8 cellular contexts compared by ENCODE assay signal in the genomic region with DNA sequence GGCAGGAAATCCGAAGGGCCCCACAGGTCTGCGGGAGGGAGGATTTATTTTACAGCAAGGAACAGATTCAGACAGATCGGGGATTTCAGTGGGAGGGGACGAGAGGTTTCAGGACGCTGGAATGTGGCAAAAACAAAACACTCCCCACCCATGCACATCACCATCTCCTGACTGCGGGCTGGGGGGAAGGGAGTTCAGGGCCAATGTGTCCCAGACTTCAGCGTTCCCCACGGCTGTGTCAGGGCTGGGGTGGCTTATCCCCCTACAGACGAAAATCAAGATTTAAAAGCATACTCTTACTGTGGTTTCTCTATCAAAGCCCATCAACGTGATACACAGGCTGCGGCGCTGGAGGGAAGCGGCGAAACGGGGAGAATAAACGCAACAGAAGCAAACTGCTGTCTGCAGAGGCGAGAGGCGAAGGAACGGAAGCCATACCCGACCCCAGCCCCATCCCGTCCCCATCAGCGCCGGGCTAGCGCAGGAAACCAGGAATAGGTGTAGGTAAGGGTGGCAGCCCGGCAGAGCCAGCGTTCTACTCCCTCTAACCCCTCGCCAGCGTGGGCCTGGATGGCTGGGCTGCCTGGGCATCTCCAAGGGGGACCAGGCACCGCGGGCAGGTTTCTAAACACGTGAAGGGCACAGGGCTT. TPM values are rescaled to one million over a fixed set of nuclear protein-coding genes. Genes with fewer than 3 reads are reported as not detected.
DNase-seq lines count a peak whose midpoint lies in the region; ATAC-seq lines count a peak whose summit lies in the region.

No MANE protein-coding gene starts in this region.

- peaks cover 54% of the 10 kb centered on the region for H3K27me3 Mint-ChIP-seq in activated T-cell treated with anti-CD3 and anti-CD28 coated beads, Interleukin-2, amount 50 U/mL, for 72 hours (ENCODE audit: low read depth)
- peaks cover 76% of the 10 kb centered on the region for H3K27me3 Mint-ChIP-seq in activated naive CD8-positive, alpha-beta T cell treated with anti-CD3 and anti-CD28 coated beads, Interleukin-2, amount 50 U/mL, for 24 hours
- peaks cover 12 to 29% (median 18%) of the 10 kb centered on the region in 3 donors for H3K27me3 Mint-ChIP-seq in immature natural killer cell (ENCODE audit: low read depth in 3 of 3)
- peaks cover 82% of the 10 kb centered on the region for H3K27me3 Mint-ChIP-seq in activated naive CD4-positive, alpha-beta T cell treated with anti-CD3 and anti-CD28 coated beads, Interleukin-2, amount 10 ng/mL, durations not matched to agents 7 days and 5 days

- H3K27ac Mint-ChIP-seq in activated T-cell treated with anti-CD3 and anti-CD28 coated beads, Interleukin-2, amount 50 U/mL, for 72 hours, result no peak overlapping the region
- H3K27ac Mint-ChIP-seq in activated naive CD8-positive, alpha-beta T cell treated with anti-CD3 and anti-CD28 coated beads, Interleukin-2, amount 50 U/mL, for 24 hours, result no peak overlapping the region
- H3K27ac Mint-ChIP-seq in immature natural killer cell, result no peak overlapping the region
- H3K27ac Mint-ChIP-seq in activated naive CD4-positive, alpha-beta T cell treated with anti-CD3 and anti-CD28 coated beads, Interleukin-2, amount 10 ng/mL, durations not matched to agents 7 days and 5 days, result no peak overlapping the region

- no peak for DNase-seq in activated T-cell treated with anti-CD3 and anti-CD28 coated beads, Interleukin-2, amount 50 U/mL, for 72 hours
- no peak for DNase-seq in activated T-cell treated with anti-CD3 and anti-CD28 coated beads for 4 hours
- DNase-seq in activated naive CD8-positive, alpha-beta T cell treated with anti-CD3 and anti-CD28 coated beads, Interleukin-2, amount 50 U/mL, for 24 hours, result no peak
- peak; percentile 30 for DNase-seq in iPS-NIHi11 (ENCODE audit: low spot score)
- DNase-seq in immature natural killer cell, result no peak
- no peak for DNase-seq in activated naive CD4-positive, alpha-beta T cell treated with anti-CD3 and anti-CD28 coated beads, Interleukin-2, amount 10 ng/mL, durations not matched to agents 7 days and 5 days
- DNase-seq in NOMO-1 treated with DMSO at 0.1 percent for 48 hours (lab: John Stamatoyannopoulos, UW; ENCODE audit: unreplicated experiment), result no peak

- no peak for ATAC-seq in activated T-cell treated with anti-CD3 and anti-CD28 coated beads, Interleukin-2, amount 50 U/mL, for 72 hours (replicated peaks in 1 of 2)
- no peak for ATAC-seq in activated naive CD8-positive, alpha-beta T cell treated with anti-CD3 and anti-CD28 coated beads, Interleukin-2, amount 50 U/mL, for 24 hours

- H3K9me3 Mint-ChIP-seq in activated T-cell treated with anti-CD3 and anti-CD28 coated beads, Interleukin-2, amount 50 U/mL, for 72 hours, result peaks cover 0 to 1% of the 10 kb centered on the region in 2 donors
- peaks cover 4% of the 10 kb centered on the region for H3K9me3 Mint-ChIP-seq in activated naive CD8-positive, alpha-beta T cell treated with anti-CD3 and anti-CD28 coated beads, Interleukin-2, amount 50 U/mL, for 24 hours
- peaks cover 8 to 33% (median 18%) of the 10 kb centered on the region in 6 donors for H3K9me3 Mint-ChIP-seq in immature natural killer cell
- no peaks in the 10 kb centered on the region for H3K9me3 Mint-ChIP-seq in activated naive CD4-positive, alpha-beta T cell treated with anti-CD3 and anti-CD28 coated beads, Interleukin-2, amount 10 ng/mL, durations not matched to agents 7 days and 5 days

- H3K4me1 Mint-ChIP-seq in activated T-cell treated with anti-CD3 and anti-CD28 coated beads, Interleukin-2, amount 50 U/mL, for 72 hours (ENCODE audit: low read depth), result peaks cover 6% of the 10 kb centered on the region
- H3K4me1 Mint-ChIP-seq in activated naive CD8-positive, alpha-beta T cell treated with anti-CD3 and anti-CD28 coated beads, Interleukin-2, amount 50 U/mL, for 24 hours, result peaks cover 13% of the 10 kb centered on the region
- no peaks in the 10 kb centered on the region for H3K4me1 Mint-ChIP-seq in immature natural killer cell
- peaks cover 16% of the 10 kb centered on the region for H3K4me1 Mint-ChIP-seq in activated naive CD4-positive, alpha-beta T cell treated with anti-CD3 and anti-CD28 coated beads, Interleukin-2, amount 10 ng/mL, durations not matched to agents 7 days and 5 days

- CTCF ChIA-PET in activated naive CD4-positive, alpha-beta T cell treated with anti-CD3 and anti-CD28 coated beads, Interleukin-2, amount 10 ng/mL, durations not matched to agents 7 days and 5 days (lab: Charles Lee), result no interaction called here

- H3K27ac ChIP-seq in temporal lobe (ENCODE audit: low read depth, low read length), result peak overlapping the region; percentile 20

- H3K4me3 Mint-ChIP-seq in activated T-cell treated with anti-CD3 and anti-CD28 coated beads, Interleukin-2, amount 50 U/mL, for 72 hours, result peak overlapping the region; percentile 31 to 64
- peak overlapping the region; percentile 21 for H3K4me3 Mint-ChIP-seq in activated naive CD8-positive, alpha-beta T cell treated with anti-CD3 and anti-CD28 coated beads, Interleukin-2, amount 50 U/mL, for 24 hours
- H3K4me3 Mint-ChIP-seq in immature natural killer cell, result no peak overlapping the region
- H3K4me3 Mint-ChIP-seq in activated naive CD4-positive, alpha-beta T cell treated with anti-CD3 and anti-CD28 coated beads, Interleukin-2, amount 10 ng/mL, durations not matched to agents 7 days and 5 days, result no peak overlapping the region

- H3K36me3 Mint-ChIP-seq in activated T-cell treated with anti-CD3 and anti-CD28 coated beads, Interleukin-2, amount 50 U/mL, for 72 hours (ENCODE audit: insufficient read depth in 2 of 2), result peaks cover 2 to 5% of the 10 kb centered on the region in 2 donors
- peaks cover 2% of the 10 kb centered on the region for H3K36me3 Mint-ChIP-seq in activated naive CD8-positive, alpha-beta T cell treated with anti-CD3 and anti-CD28 coated beads, Interleukin-2, amount 50 U/mL, for 24 hours (ENCODE audit: low read depth)
- peaks cover 0 to 8% (median 4%) of the 10 kb centered on the region in 3 donors for H3K36me3 Mint-ChIP-seq in immature natural killer cell
- peaks cover 2% of the 10 kb centered on the region for H3K36me3 Mint-ChIP-seq in activated naive CD4-positive, alpha-beta T cell treated with anti-CD3 and anti-CD28 coated beads, Interleukin-2, amount 10 ng/mL, durations not matched to agents 7 days and 5 days

RNA-seq across cellular contexts. Expression of a gene that starts 2.7 kb away (rescaled TPM):
- total RNA-seq in activated T-cell treated with anti-CD3 and anti-CD28 coated beads, Interleukin-2, amount 50 U/mL, for 72 hours, result under 1 TPM in 1 of 2 donors, not detected in 1; 0.21 TPM
- total RNA-seq in temporal lobe, result 80.6 TPM
- not detected for polyA plus RNA-seq in immature natural killer cell

Comparison
In these comparisons a context has a peak if more than half of its experiments do, and no peak if none do; other contexts are left out.
1. H3K4me3 Mint-ChIP-seq: peak in activated T-cell treated with anti-CD3 and anti-CD28 coated beads, Interleukin-2, amount 50 U/mL, for 72 hours (2 of 2) and activated naive CD8-positive, alpha-beta T cell treated with anti-CD3 and anti-CD28 coated beads, Interleukin-2, amount 50 U/mL, for 24 hours (single experiment); none in immature natural killer cell (0 of 5) and activated naive CD4-positive, alpha-beta T cell treated with anti-CD3 and anti-CD28 coated beads, Interleukin-2, amount 10 ng/mL, durations not matched to agents 7 days and 5 days (single experiment).
2. RNA of a gene that starts 2.7 kb away (total RNA-seq): 80.6 TPM in temporal lobe (single experiment); 0.21 TPM in activated T-cell treated with anti-CD3 and anti-CD28 coated beads, Interleukin-2, amount 50 U/mL, for 72 hours; every median in the first group is over 10 times any median in the second.